In the genomic region with DNA sequence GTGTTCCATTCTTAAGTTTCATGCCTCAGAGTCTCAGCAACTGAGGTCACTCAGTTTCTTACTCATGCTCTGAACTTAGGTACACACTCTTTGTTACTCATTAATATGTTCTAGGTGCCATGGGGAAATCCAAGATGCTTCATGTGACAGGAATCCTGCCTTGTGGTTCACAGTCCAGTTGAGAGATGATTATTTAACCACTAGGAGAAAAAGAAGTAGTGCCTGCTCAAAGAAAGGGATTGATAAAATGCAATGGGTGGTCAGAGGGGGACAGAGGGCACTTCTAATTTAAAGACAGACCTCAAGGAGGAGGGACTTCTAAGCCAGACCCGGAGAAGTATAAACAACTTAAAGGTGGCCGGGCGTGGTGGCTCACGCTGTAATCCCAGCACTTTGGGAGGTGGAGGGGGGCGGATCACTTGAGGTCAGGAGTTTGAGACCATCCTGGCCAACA, we compare ENCODE assay signal across 9 cellular contexts.
DNase-seq lines count a peak whose midpoint lies in the region; ATAC-seq and TF ChIP-seq lines count a peak whose summit lies in the region.
"Had no signal": no experiment of that assay in that cellular context is flagged by ENCODE, and none has a peak within 500 bp of the region (broad histone marks: within the 10 kb centered on the region; RNA-seq: fewer than 3 reads in every experiment).

No MANE protein-coding gene starts in this region.

- H3K4me3 Mint-ChIP-seq in T-helper 2 cell treated with Interferon-gamma antibody and Interleukin-4, amounts not matched to agents 5 μg/mL and 100 μg/mL, for 36 hours = no peak overlapping the region

- no peak for TF ChIP-seq POLR2A in gastrocnemius medialis (IDR thresholded peaks at IDR 0.05)

- intact Hi-C loops in gastrocnemius medialis (cut with DNase I; ENCODE audit: low total_unique reads) = no loop called here

- H3K9me3 ChIP-seq in gastrocnemius medialis = no peaks in the 10 kb centered on the region
- H3K9me3 ChIP-seq in WERI-Rb-1 (ENCODE audit: severe bottlenecking) = no peaks in the 10 kb centered on the region
- H3K9me3 ChIP-seq: BLaER1 had no signal

- no peak overlapping the region for H3K4me3 ChIP-seq in gastrocnemius medialis
- H3K4me3 ChIP-seq in WERI-Rb-1 (ENCODE audit: low read depth, low read length) = no peak overlapping the region
- H3K4me3 ChIP-seq: BLaER1 had no signal

- H3K4me1 ChIP-seq in gastrocnemius medialis = no peaks in the 10 kb centered on the region
- H3K4me1 ChIP-seq: BLaER1 had no signal

- H3K4me1 Mint-ChIP-seq in T-helper 2 cell treated with Interferon-gamma antibody and Interleukin-4, amounts not matched to agents 5 μg/mL and 100 μg/mL, for 36 hours (ENCODE audit: low read depth) = no peaks in the 10 kb centered on the region

- peak; percentile 16 for DNase-seq in T-helper 2 cell treated with Interferon-gamma antibody and Interleukin-4, amounts not matched to agents 5 μg/mL and 100 μg/mL, for 36 hours (ENCODE audit: low spot score)
- DNase-seq in T-helper 2 cell (no peak), amniotic stem cell (lab: John Stamatoyannopoulos, UW) (peak; percentile 70), gastrocnemius medialis (no peak), occipital lobe (lab: John Stamatoyannopoulos, UW) (no peak), WERI-Rb-1 (no peak), NCI-H1436 treated with DMSO at 0.1 percent for 48 hours (lab: John Stamatoyannopoulos, UW) (no peak)

- H3K27ac Mint-ChIP-seq in T-helper 2 cell treated with Interferon-gamma antibody and Interleukin-4, amounts not matched to agents 5 μg/mL and 100 μg/mL, for 36 hours = no peak overlapping the region

- H3K36me3 Mint-ChIP-seq in T-helper 2 cell treated with Interferon-gamma antibody and Interleukin-4, amounts not matched to agents 5 μg/mL and 100 μg/mL, for 36 hours (ENCODE audit: low read depth) = no peaks in the 10 kb centered on the region

- ATAC-seq in HG02973 (IDR thresholded peaks at IDR 0.05; ENCODE audit: unreplicated experiment) (peak; percentile 73), gastrocnemius medialis (peak; percentile 76 to 83)

- H3K27me3 ChIP-seq in gastrocnemius medialis (no peaks in the 10 kb centered on the region), WERI-Rb-1 (ENCODE audit: insufficient read depth, low read depth, severe bottlenecking) (no peaks in the 10 kb centered on the region)
- H3K27me3 ChIP-seq: BLaER1 had no signal

- in situ Hi-C loops in gastrocnemius medialis (cut with MboI; ENCODE audit: low sequenced_read_pairs in 4 of 4) = no loop called here

- H3K36me3 ChIP-seq in gastrocnemius medialis (no peaks in the 10 kb centered on the region), WERI-Rb-1 (no peaks in the 10 kb centered on the region)
- H3K36me3 ChIP-seq: BLaER1 had no signal

- peaks cover 4% of the 10 kb centered on the region for H3K27me3 Mint-ChIP-seq in T-helper 2 cell treated with Interferon-gamma antibody and Interleukin-4, amounts not matched to agents 5 μg/mL and 100 μg/mL, for 36 hours (ENCODE audit: low read depth)

- TF ChIP-seq CTCF in gastrocnemius medialis (IDR thresholded peaks at IDR 0.05 in 4 of 5, conservative IDR thresholded peaks at IDR 0.05 in 1 of 5) (no peak), WERI-Rb-1 (IDR thresholded peaks at IDR 0.05; ENCODE audit: low read depth, low read length) (no peak)

- H3K27ac ChIP-seq in gastrocnemius medialis (peak overlapping the region in 2 of 4 donors; percentile 29 to 42), WERI-Rb-1 (no peak overlapping the region)
- H3K27ac ChIP-seq: BLaER1 had no signal

- H3K9me3 Mint-ChIP-seq in T-helper 2 cell treated with Interferon-gamma antibody and Interleukin-4, amounts not matched to agents 5 μg/mL and 100 μg/mL, for 36 hours = no peaks in the 10 kb centered on the region

Comparison
In these comparisons a context has a peak if more than half of its experiments do, and no peak if none do; other contexts are left out.
1. DNase-seq: peak in T-helper 2 cell treated with Interferon-gamma antibody and Interleukin-4, amounts not matched to agents 5 μg/mL and 100 μg/mL, for 36 hours (single experiment) and amniotic stem cell (single experiment); none in T-helper 2 cell (0 of 5), gastrocnemius medialis (0 of 2), occipital lobe (single experiment), WERI-Rb-1 (single experiment) and NCI-H1436 treated with DMSO at 0.1 percent for 48 hours (single experiment).